1 cellular context compared by ENCODE assay signal in the genomic region with DNA sequence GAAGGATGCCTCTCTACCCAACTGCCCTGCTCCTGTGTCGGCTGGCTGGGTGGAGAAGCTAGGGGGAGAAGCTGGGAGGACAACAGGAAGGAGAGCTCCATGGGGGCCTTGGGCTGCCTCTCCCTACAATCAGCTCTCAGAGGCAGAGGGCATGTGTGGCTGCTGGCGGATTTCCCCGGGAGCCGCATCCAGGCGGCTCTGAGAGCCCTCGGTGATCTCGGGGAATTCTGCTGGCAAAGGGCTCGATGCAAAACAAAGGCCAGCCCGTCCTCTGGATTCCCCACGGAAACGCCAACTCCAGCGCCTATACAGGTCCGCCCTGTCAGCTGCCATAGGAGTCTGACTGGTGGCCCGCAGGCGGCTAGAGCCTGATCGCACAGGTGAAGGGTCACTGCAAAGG.
TF ChIP-seq lines count a peak whose summit lies in the region.

No MANE protein-coding gene starts in this region.

TF ChIP-seq in IMR-90, 13 proteins besides CTCF, POLR2A, EP300 and RAD21 (continued from another document):
- TF ChIP-seq USF2 (IDR thresholded peaks at IDR 0.05; ENCODE audit: low read depth, low read length) (no peak), RFX5 (IDR thresholded peaks at IDR 0.05; ENCODE audit: low read depth, low read length) (no peak), FOS (IDR thresholded peaks at IDR 0.05; ENCODE audit: low read depth, low read length) (no peak), BHLHE40 (IDR thresholded peaks at IDR 0.05; ENCODE audit: low read depth, low read length) (no peak), NFE2L2 (IDR thresholded peaks at IDR 0.05; ENCODE audit: low read depth, low read length) (no peak), MAZ (IDR thresholded peaks at IDR 0.05; ENCODE audit: borderline replicate concordance, low read depth, low read length) (no peak), MAFK (IDR thresholded peaks at IDR 0.05; ENCODE audit: low read depth, low read length) (no peak), SMC3 (IDR thresholded peaks at IDR 0.05; ENCODE audit: low read depth, low read length) (no peak), CEBPB (IDR thresholded peaks at IDR 0.05; ENCODE audit: low read depth, low read length) (no peak), MXI1 (IDR thresholded peaks at IDR 0.05; ENCODE audit: borderline replicate concordance, low read depth, low read length) (no peak), RCOR1 (IDR thresholded peaks at IDR 0.05; ENCODE audit: insufficient replicate concordance, low read length) (no peak)
TF ChIP-seq in IMR-90: peak in this region for 0.
